10 cellular contexts compared by ENCODE assay signal in the genomic region with DNA sequence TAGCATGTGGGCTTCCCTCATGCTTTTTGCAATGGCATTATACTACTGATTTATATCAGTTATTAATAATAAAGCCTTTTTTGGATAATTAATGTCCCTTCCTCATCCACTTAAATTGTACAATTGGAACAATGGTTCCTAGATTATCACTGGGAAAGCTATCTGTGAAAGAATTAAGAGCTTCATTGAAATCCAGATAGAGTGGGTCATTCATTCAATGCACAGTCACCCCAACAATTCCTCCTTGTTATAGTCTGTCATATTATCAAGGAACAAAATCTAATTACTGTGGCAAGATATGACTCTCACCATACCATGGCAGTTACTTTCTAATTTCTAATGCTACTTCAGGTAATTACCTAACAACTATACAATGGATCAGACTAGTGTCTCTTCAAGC. TPM values are rescaled to one million over a fixed set of nuclear protein-coding genes. Genes with fewer than 3 reads are reported as not detected.
"Had no signal": no experiment of that assay in that cellular context is flagged by ENCODE, and none has a peak within 500 bp of the region (broad histone marks: within the 10 kb centered on the region; RNA-seq: fewer than 3 reads in every experiment).

No MANE protein-coding gene starts in this region.

- H3K4me3 ChIP-seq: GM23248, HAP-1 had no signal

- H3K27ac ChIP-seq: GM23248, HL-60 had no signal

- ATAC-seq: HCT116, HepG2 had no signal

- DNase-seq: GM23248, GOT3, H7, HFFc6, KBM-7 had no signal

RNA-seq across cellular contexts. Expression of gene GSTA4, which starts 51.2 kb away (rescaled TPM):
- total RNA-seq: HT1080 had no signal
